ENCODE assay signal across 9 cellular contexts in the genomic region with DNA sequence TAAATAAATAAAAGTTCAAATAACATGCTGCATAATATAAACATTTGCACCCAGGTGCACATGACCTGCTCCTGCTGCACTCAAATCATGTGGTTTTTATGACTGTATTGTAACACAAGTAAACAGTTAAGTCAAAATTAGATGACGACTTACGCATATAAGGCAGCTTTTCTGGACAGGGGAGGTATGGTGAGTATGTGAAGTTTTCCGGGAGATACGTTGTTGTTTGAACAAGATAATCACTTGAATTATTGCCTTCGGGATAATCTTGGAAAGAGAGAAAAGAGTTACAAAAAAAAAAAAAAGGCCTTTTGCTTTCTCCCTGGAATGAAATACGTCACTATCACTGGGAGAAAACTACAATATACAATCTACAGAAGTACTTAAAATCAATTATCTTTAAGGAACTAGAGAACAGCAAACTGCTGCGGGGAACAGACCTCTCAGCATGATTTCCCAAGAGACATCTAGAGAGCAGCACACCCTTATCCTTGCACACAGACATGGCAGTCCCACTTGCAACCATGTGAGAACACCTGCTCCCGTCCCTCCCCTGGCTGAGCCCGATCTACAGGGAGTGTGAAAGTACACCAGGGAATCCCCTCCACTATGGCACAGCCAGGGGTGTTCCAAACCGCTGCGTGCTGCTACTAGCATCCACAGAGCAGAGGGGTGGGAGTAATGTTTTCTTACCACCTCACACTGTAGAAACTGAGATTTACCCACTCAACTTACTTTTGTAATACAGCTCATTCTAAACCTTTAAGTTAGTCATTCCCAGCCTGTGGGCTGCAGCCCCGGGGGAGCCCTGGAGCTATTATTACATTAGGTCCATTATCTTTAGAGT. TPM values are rescaled to one million over a fixed set of nuclear protein-coding genes. Genes with fewer than 3 reads are reported as not detected.
DNase-seq lines count a peak whose midpoint lies in the region; ATAC-seq and TF ChIP-seq lines count a peak whose summit lies in the region.
"Had no signal": no experiment of that assay in that cellular context is flagged by ENCODE, and none has a peak within 500 bp of the region (broad histone marks: within the 10 kb centered on the region; RNA-seq: fewer than 3 reads in every experiment).

No MANE protein-coding gene starts in this region.

- CTCF ChIA-PET in activated CD8-positive, alpha-beta T cell treated with anti-CD3 and anti-CD28 coated beads for 36 hours (lab: Charles Lee) = no interaction called here
- CTCF ChIA-PET in activated CD8-positive, alpha-beta T cell treated with anti-CD3 and anti-CD28 coated beads, Interleukin-2, amount 10 ng/mL, durations not matched to agents 7 days and 5 days (lab: Charles Lee) = interaction anchor here (2.2 kb wide), 1 partner anchor 7 kb away, joined by 6 read pairs; no protein-coding TSS in a partner anchor

- peaks cover 19% of the 10 kb centered on the region for H3K4me1 Mint-ChIP-seq in activated CD8-positive, alpha-beta T cell treated with anti-CD3 and anti-CD28 coated beads for 36 hours (ENCODE audit: low read depth)
- H3K4me1 Mint-ChIP-seq in activated CD8-positive, alpha-beta T cell treated with anti-CD3 and anti-CD28 coated beads, Interleukin-2, amount 10 ng/mL, durations not matched to agents 7 days and 5 days (ENCODE audit: low read depth) = peaks cover 9% of the 10 kb centered on the region
- peaks cover 3% of the 10 kb centered on the region for H3K4me1 Mint-ChIP-seq in neural progenitor cell

- H3K4me3 ChIP-seq in mucosa of rectum (ENCODE audit: low read length in 2 of 2) = peak overlapping the region; percentile 10 to 20
- no peak overlapping the region for H3K4me3 ChIP-seq in neural progenitor cell

- intact Hi-C loops in activated CD8-positive, alpha-beta T cell treated with anti-CD3 and anti-CD28 coated beads for 36 hours (cut with micrococcal nuclease) = no loop called here

- H3K27me3 ChIP-seq in mucosa of rectum (ENCODE audit: control insufficient read depth in 2 of 2, insufficient read depth in 2 of 2, low read length in 2 of 2) (no peaks in the 10 kb centered on the region), neural progenitor cell (no peaks in the 10 kb centered on the region)

- peak; percentile 71 for ATAC-seq in activated CD8-positive, alpha-beta T cell treated with anti-CD3 and anti-CD28 coated beads for 36 hours
- no peak for ATAC-seq in activated CD8-positive, alpha-beta T cell treated with anti-CD3 and anti-CD28 coated beads, Interleukin-2, amount 10 ng/mL, durations not matched to agents 7 days and 5 days
- peak; percentile 77 for ATAC-seq in HG02938 (IDR thresholded peaks at IDR 0.05; ENCODE audit: unreplicated experiment)

- H3K36me3 ChIP-seq in mucosa of rectum (ENCODE audit: control insufficient read depth in 2 of 2, insufficient read depth in 2 of 2, low read length in 2 of 2) = no peaks in the 10 kb centered on the region
- no peaks in the 10 kb centered on the region for H3K36me3 ChIP-seq in neural progenitor cell

- peaks cover 8% of the 10 kb centered on the region for H4K20me1 ChIP-seq in neural progenitor cell (ENCODE audit: low read depth)

- H3K9me3 Mint-ChIP-seq in activated CD8-positive, alpha-beta T cell treated with anti-CD3 and anti-CD28 coated beads for 36 hours = no peaks in the 10 kb centered on the region
- H3K9me3 Mint-ChIP-seq in activated CD8-positive, alpha-beta T cell treated with anti-CD3 and anti-CD28 coated beads, Interleukin-2, amount 10 ng/mL, durations not matched to agents 7 days and 5 days (ENCODE audit: insufficient read depth) = no peaks in the 10 kb centered on the region
- peaks cover 2% of the 10 kb centered on the region for H3K9me3 Mint-ChIP-seq in neural progenitor cell

- H3K9me3 ChIP-seq in mucosa of rectum (ENCODE audit: control insufficient read depth in 2 of 2, low read length in 2 of 2) (no peaks in the 10 kb centered on the region), neural progenitor cell (ENCODE audit: low read depth) (no peaks in the 10 kb centered on the region)

- H3K9ac ChIP-seq in mucosa of rectum (ENCODE audit: low read depth in 1 of 2, low read length in 2 of 2) = peak overlapping the region; percentile 8 to 46
- no peak overlapping the region for H3K9ac ChIP-seq in neural progenitor cell

- peaks cover 9 to 18% of the 10 kb centered on the region in 2 donors for H3K4me1 ChIP-seq in mucosa of rectum (ENCODE audit: control insufficient read depth in 2 of 2, insufficient read depth in 2 of 2, low read length in 2 of 2)
- peaks cover 7% of the 10 kb centered on the region for H3K4me1 ChIP-seq in neural progenitor cell

- no peaks in the 10 kb centered on the region for H3F3A ChIP-seq in neural progenitor cell (ENCODE audit: low read depth)

- peaks cover 5% of the 10 kb centered on the region for H3K27me3 Mint-ChIP-seq in activated CD8-positive, alpha-beta T cell treated with anti-CD3 and anti-CD28 coated beads for 36 hours
- H3K27me3 Mint-ChIP-seq in activated CD8-positive, alpha-beta T cell treated with anti-CD3 and anti-CD28 coated beads, Interleukin-2, amount 10 ng/mL, durations not matched to agents 7 days and 5 days (ENCODE audit: low read depth) = peaks cover 3% of the 10 kb centered on the region
- no peaks in the 10 kb centered on the region for H3K27me3 Mint-ChIP-seq in neural progenitor cell (ENCODE audit: insufficient read depth, low read depth)
- H3K27me3 Mint-ChIP-seq: CD4-positive, CD25-positive, alpha-beta regulatory T cell had no signal

- TF ChIP-seq CTCF in activated CD8-positive, alpha-beta T cell treated with anti-CD3 and anti-CD28 coated beads for 36 hours (IDR thresholded peaks at IDR 0.05) = no peak
- TF ChIP-seq CTCF in neural progenitor cell (IDR thresholded peaks at IDR 0.05) = no peak

- no peak overlapping the region for H2AFZ ChIP-seq in neural progenitor cell (replicated peaks)

- no peaks in the 10 kb centered on the region for H3K36me3 Mint-ChIP-seq in activated CD8-positive, alpha-beta T cell treated with anti-CD3 and anti-CD28 coated beads for 36 hours (ENCODE audit: low read depth)
- no peaks in the 10 kb centered on the region for H3K36me3 Mint-ChIP-seq in activated CD8-positive, alpha-beta T cell treated with anti-CD3 and anti-CD28 coated beads, Interleukin-2, amount 10 ng/mL, durations not matched to agents 7 days and 5 days (ENCODE audit: low read depth)
- H3K36me3 Mint-ChIP-seq in neural progenitor cell = peaks cover 31% of the 10 kb centered on the region
- H3K36me3 Mint-ChIP-seq: CD4-positive, CD25-positive, alpha-beta regulatory T cell had no signal

- H3K4me3 Mint-ChIP-seq in activated CD8-positive, alpha-beta T cell treated with anti-CD3 and anti-CD28 coated beads for 36 hours = no peak overlapping the region
- no peak overlapping the region for H3K4me3 Mint-ChIP-seq in activated CD8-positive, alpha-beta T cell treated with anti-CD3 and anti-CD28 coated beads, Interleukin-2, amount 10 ng/mL, durations not matched to agents 7 days and 5 days
- no peak overlapping the region for H3K4me3 Mint-ChIP-seq in neural progenitor cell
- H3K4me3 Mint-ChIP-seq: CD4-positive, CD25-positive, alpha-beta regulatory T cell had no signal

- no peak overlapping the region for H3K4me2 ChIP-seq in neural progenitor cell

- H3K27ac ChIP-seq in mucosa of rectum (ENCODE audit: low read depth in 2 of 2, low read length in 2 of 2) = peak overlapping the region; percentile 49 to 71
- no peak overlapping the region for H3K27ac ChIP-seq in neural progenitor cell

- POLR2A ChIA-PET in activated CD8-positive, alpha-beta T cell treated with anti-CD3 and anti-CD28 coated beads for 36 hours (lab: Charles Lee) = interaction anchor here (0.6 to 1.4 kb wide), 5 partner anchors 12 to 361 kb away, joined by 3 to 4 read pairs (median 3); no protein-coding TSS in a partner anchor
- POLR2A ChIA-PET in activated CD8-positive, alpha-beta T cell treated with anti-CD3 and anti-CD28 coated beads, Interleukin-2, amount 10 ng/mL, durations not matched to agents 7 days and 5 days (lab: Charles Lee) = no interaction called here

- peak overlapping the region; percentile 16 for H3K27ac Mint-ChIP-seq in activated CD8-positive, alpha-beta T cell treated with anti-CD3 and anti-CD28 coated beads for 36 hours
- no peak overlapping the region for H3K27ac Mint-ChIP-seq in activated CD8-positive, alpha-beta T cell treated with anti-CD3 and anti-CD28 coated beads, Interleukin-2, amount 10 ng/mL, durations not matched to agents 7 days and 5 days
- no peak overlapping the region for H3K27ac Mint-ChIP-seq in neural progenitor cell
- H3K27ac Mint-ChIP-seq: CD4-positive, CD25-positive, alpha-beta regulatory T cell had no signal

- peak; percentile 45 for DNase-seq in activated CD8-positive, alpha-beta T cell treated with anti-CD3 and anti-CD28 coated beads for 36 hours
- DNase-seq in activated CD8-positive, alpha-beta T cell treated with anti-CD3 and anti-CD28 coated beads, Interleukin-2, amount 10 ng/mL, durations not matched to agents 7 days and 5 days = no peak
- DNase-seq in NCI-H2227 (lab: John Stamatoyannopoulos, UW; ENCODE audit: unreplicated experiment) (peak; percentile 70), ureter (ENCODE audit: low spot score) (no peak), 8988T (no peak), neural progenitor cell (ENCODE audit: low spot score) (no peak)

- no peaks in the 10 kb centered on the region for H3K79me2 ChIP-seq in neural progenitor cell (ENCODE audit: low read depth)

RNA-seq across cellular contexts. Expression of gene B4GALT6, which starts 26.3 kb away (rescaled TPM):
- total RNA-seq in activated CD8-positive, alpha-beta T cell treated with anti-CD3 and anti-CD28 coated beads for 36 hours = 1 to 10 TPM; 1.7 to 2.4 TPM
- 1 to 10 TPM; 1.0 to 1.3 TPM for total RNA-seq in activated CD8-positive, alpha-beta T cell treated with anti-CD3 and anti-CD28 coated beads, Interleukin-2, amount 10 ng/mL, durations not matched to agents 7 days and 5 days
- 8.9 TPM for total RNA-seq in ureter
- total RNA-seq in neural progenitor cell (ENCODE audit: low replicate concordance) = 11.2 and 16.3 TPM in 2 replicates

Comparison
In these comparisons a context has a peak if more than half of its experiments do, and no peak if none do; other contexts are left out.
1. DNase-seq: peak in activated CD8-positive, alpha-beta T cell treated with anti-CD3 and anti-CD28 coated beads for 36 hours (single experiment) and NCI-H2227 (single experiment); none in activated CD8-positive, alpha-beta T cell treated with anti-CD3 and anti-CD28 coated beads, Interleukin-2, amount 10 ng/mL, durations not matched to agents 7 days and 5 days (single experiment), ureter (single experiment), 8988T (single experiment) and neural progenitor cell (single experiment).